In the genomic region with DNA sequence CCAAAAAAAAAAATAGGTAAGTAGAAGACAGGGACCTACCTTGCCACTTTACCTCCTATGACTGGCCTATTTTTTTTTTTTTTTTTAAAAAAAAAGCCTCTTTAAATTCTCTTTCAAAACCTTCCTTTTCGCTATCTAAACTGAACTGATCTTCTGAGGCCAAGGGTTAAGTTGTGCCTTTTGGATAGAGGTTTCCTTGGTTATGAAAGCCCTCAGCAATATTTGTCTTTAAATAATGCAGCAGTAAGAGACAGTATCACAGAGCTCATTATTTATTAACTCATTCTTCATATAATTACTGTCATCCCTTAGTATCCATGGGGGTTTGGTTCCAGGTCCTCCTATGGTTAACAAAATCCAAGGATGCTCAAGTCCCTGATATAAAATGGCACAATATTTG, we compare ENCODE assay signal across 34 cellular contexts.
"Had no signal": no experiment of that assay in that cellular context is flagged by ENCODE, and none has a peak within 500 bp of the region (broad histone marks: within the 10 kb centered on the region; RNA-seq: fewer than 3 reads in every experiment).

No MANE protein-coding gene starts in this region.

- H3K27me3 ChIP-seq: MG63 had no signal

- H3K4me3 ChIP-seq: MG63 had no signal

- DNase-seq: Karpas-422, Kasumi-1, MG63, MM.1S, MV-4-11, NCI-H1048, NCI-H1092, NCI-H1092 treated with DMSO at 0.1 percent for 48 hours, NCI-H1105, NCI-H1105 treated with DMSO at 0.1 percent for 48 hours, NCI-H1417, NCI-H1417 treated with DMSO at 0.1 percent for 48 hours, NCI-H1436, NCI-H1436 treated with DMSO at 0.1 percent for 48 hours, NCI-H146, NCI-H1694, NCI-H1694 treated with DMSO at 0.1 percent for 48 hours, NCI-H187, NCI-H187 treated with DMSO at 0.1 percent for 48 hours, NCI-H1930, NCI-H2029, NCI-H2029 treated with DMSO at 0.1 percent for 48 hours, NCI-H2081, NCI-H2081 treated with DMSO at 0.1 percent for 48 hours, NCI-H2107, NCI-H2171, NCI-H2171 treated with DMSO at 0.1 percent for 48 hours, NCI-H2227 treated with DMSO at 0.1 percent for 48 hours, NCI-H226, NCI-H345, NCI-H446, NCI-H446 treated with DMSO at 0.1 percent for 48 hours, NCI-H510A had no signal

- H3K27ac ChIP-seq: KMS-11 had no signal

- H3K9ac ChIP-seq: KMS-11 had no signal

- H3K4me2 ChIP-seq: KMS-11 had no signal

- H3K9me3 ChIP-seq: MG63 had no signal
